ENCODE assay signal across 8 cellular contexts in genomic region chr14:72893636-72894322, GRCh38. TPM values are rescaled to one million over a fixed set of nuclear protein-coding genes. Genes with fewer than 3 reads are reported as not detected.
DNase-seq lines count a peak whose midpoint lies in the region; ATAC-seq, FAIRE-seq and TF ChIP-seq lines count a peak whose summit lies in the region.

DPF3 (minus strand) TSS chr14:72894101; CDS start chr14:72894088, 13 bp downstream.

- H3K36me3 ChIP-seq in left ventricle myocardium inferior = no peaks in the 10 kb centered on the region
- H3K36me3 ChIP-seq in upper lobe of right lung = no peaks in the 10 kb centered on the region

- TF ChIP-seq POLR2A in GM12891 (IDR thresholded peaks at IDR 0.05; ENCODE audit: low read depth, low read length) = no peak

- H3K4me3 ChIP-seq in left ventricle myocardium inferior (peak within 1 kb of the TSS; percentile 78), upper lobe of right lung (peak within 1 kb of the TSS; percentile 90)

- H3K4me1 ChIP-seq in left ventricle myocardium inferior (peaks cover 52% of the 10 kb centered on the region), upper lobe of right lung (peaks cover 22% of the 10 kb centered on the region)

- FAIRE-seq in GM12891 (lab: Jason Lieb, UNC) = peak; percentile 97

- H3K27ac ChIP-seq in left ventricle myocardium inferior (replicated peaks) (peak within 1 kb of the TSS; percentile 90), upper lobe of right lung (no peak within 1 kb of the TSS)

- DNase-seq in GM12891 (ENCODE audit: insufficient read length, low spot score) = peak; percentile 86
- DNase-seq in NCI-H146 (lab: John Stamatoyannopoulos, UW) = peak; percentile 87
- DNase-seq in T-helper 1 cell = peak; percentile 82 to 94 (median 87)
- DNase-seq in amniotic stem cell (lab: John Stamatoyannopoulos, UW) = peak; percentile 91
- peak; percentile 96 for DNase-seq in left ventricle myocardium inferior
- peak; percentile 98 for DNase-seq in posterior vena cava (ENCODE audit: low spot score)
- peak; percentile 98 for DNase-seq in upper lobe of right lung

- H3K27me3 ChIP-seq in left ventricle myocardium inferior (ENCODE audit: low read depth) (peaks cover 15% of the 10 kb centered on the region), upper lobe of right lung (peaks cover 50% of the 10 kb centered on the region)

- ATAC-seq in HG02884 (IDR thresholded peaks at IDR 0.05; ENCODE audit: unreplicated experiment) (peak; percentile 94), upper lobe of right lung (peak; percentile 100)

- TF ChIP-seq CTCF in left ventricle myocardium inferior (IDR thresholded peaks at IDR 0.05; ENCODE audit: borderline replicate concordance) = no peak
- no peak for TF ChIP-seq CTCF in upper lobe of right lung (IDR thresholded peaks at IDR 0.05)

- H3K9me3 ChIP-seq in left ventricle myocardium inferior (replicated peaks) (no peaks in the 10 kb centered on the region), upper lobe of right lung (no peaks in the 10 kb centered on the region)

- intact Hi-C loops in left ventricle myocardium inferior (cut with micrococcal nuclease) = loop anchor here (10.0 kb wide), 1 partner anchor 79 kb away; no protein-coding TSS in a partner anchor
- intact Hi-C loops in posterior vena cava (cut with DNase I) = no loop called here
- intact Hi-C loops in upper lobe of right lung (cut with DNase I) = no loop called here

TF ChIP-seq in GM12891, 5 proteins besides CTCF, POLR2A, EP300 and RAD21:
- TF ChIP-seq PAX5 (IDR thresholded peaks at IDR 0.05; ENCODE audit: insufficient read depth, low read length, severe bottlenecking) = no peak
- TF ChIP-seq TAF1 (IDR thresholded peaks at IDR 0.05; ENCODE audit: low read depth, low read length) = no peak
- no peak for TF ChIP-seq POLR2AphosphoS5 (IDR thresholded peaks at IDR 0.05; ENCODE audit: low read depth, low read length)
- TF ChIP-seq SPI1 (IDR thresholded peaks at IDR 0.05; ENCODE audit: low read depth, low read length) = no peak
- TF ChIP-seq POU2F2 (IDR thresholded peaks at IDR 0.05; ENCODE audit: low read depth, low read length) = no peak

RNA-seq across cellular contexts. Expression of gene DPF3, which starts in this region (rescaled TPM):
- 0.62 TPM for polyA plus RNA-seq in GM12891 (2012; ENCODE audit: low read depth, missing spikeins)
- total RNA-seq in left ventricle myocardium inferior = 37.7 TPM
- total RNA-seq in posterior vena cava = under 1 TPM; 0.19 to 0.93 TPM
- 0.90 TPM for total RNA-seq in upper lobe of right lung

Comparison
In these comparisons a context has a peak if more than half of its experiments do, and no peak if none do; other contexts are left out.
1. RNA of gene DPF3 (total RNA-seq): 37.7 TPM in left ventricle myocardium inferior (single experiment); 0.19 to 0.93 TPM in posterior vena cava and 0.90 TPM in upper lobe of right lung (single experiment); every median in the first group is over 10 times any median in the second.
2. Peak in DNase-seq in posterior vena cava; RNA of the gene not detected or under 1 TPM.
3. Peak in DNase-seq, ATAC-seq and H3K4me3 ChIP-seq in upper lobe of right lung; RNA of the gene not detected or under 1 TPM.
4. Peak in every context shown above with its lines, with median percentiles within 50 percentile points of each other: DNase-seq.